Comparison of ENCODE assay signal across 1 cellular context in the genomic region with DNA sequence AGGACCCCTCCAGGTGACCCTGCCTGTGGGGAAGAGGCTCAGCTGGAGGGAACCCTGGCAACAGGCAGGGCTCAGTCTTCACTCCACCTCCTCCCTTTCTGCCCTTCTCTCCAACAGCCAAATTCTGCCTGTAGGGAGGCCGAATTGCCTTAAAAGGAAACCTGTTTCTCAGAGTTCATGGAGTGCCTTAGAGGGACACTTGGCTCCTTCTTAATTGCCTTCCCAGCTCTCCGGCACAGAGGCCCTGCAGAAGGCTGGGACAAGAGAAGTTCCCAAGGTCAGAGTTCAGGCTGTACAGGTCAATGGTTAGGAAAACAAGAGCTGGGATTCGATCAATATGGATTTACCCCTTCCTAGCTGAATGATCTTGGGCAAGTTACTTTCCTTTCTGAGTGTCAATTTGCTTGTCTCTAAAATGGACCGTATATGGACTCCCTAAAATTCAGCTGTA.
TF ChIP-seq lines count a peak whose summit lies in the region.

No MANE protein-coding gene starts in this region.

TF ChIP-seq in HepG2, 621 proteins besides CTCF, POLR2A, EP300 and RAD21 (continued from another document and continues in another):
- TF ChIP-seq, protein P1, sequence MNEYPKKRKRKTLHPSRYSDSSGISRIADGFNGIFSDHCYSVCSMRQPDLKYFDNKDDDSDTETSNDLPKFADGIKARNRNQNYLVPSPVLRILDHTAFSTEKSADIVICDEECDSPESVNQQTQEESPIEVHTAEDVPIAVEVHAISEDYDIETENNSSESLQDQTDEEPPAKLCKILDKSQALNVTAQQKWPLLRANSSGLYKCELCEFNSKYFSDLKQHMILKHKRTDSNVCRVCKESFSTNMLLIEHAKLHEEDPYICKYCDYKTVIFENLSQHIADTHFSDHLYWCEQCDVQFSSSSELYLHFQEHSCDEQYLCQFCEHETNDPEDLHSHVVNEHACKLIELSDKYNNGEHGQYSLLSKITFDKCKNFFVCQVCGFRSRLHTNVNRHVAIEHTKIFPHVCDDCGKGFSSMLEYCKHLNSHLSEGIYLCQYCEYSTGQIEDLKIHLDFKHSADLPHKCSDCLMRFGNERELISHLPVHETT (CRISPR knock-in tag; conservative IDR thresholded peaks at IDR 0.05), result no peak
- TF ChIP-seq ZNF350 (CRISPR knock-in tag; IDR thresholded peaks at IDR 0.05; ENCODE audit: borderline replicate concordance, low read depth) (no peak), ZNF274 (CRISPR knock-in tag; IDR thresholded peaks at IDR 0.05) (no peak), HCFC1 (IDR thresholded peaks at IDR 0.05; ENCODE audit: low read depth, low read length) (no peak), NR2F6 (IDR thresholded peaks at IDR 0.05) (peak; percentile 94), NR2F6 (CRISPR knock-in tag; IDR thresholded peaks at IDR 0.05) (peak; percentile 88), YEATS2 (CRISPR knock-in tag; IDR thresholded peaks at IDR 0.05; ENCODE audit: borderline replicate concordance) (no peak), ZNF878 (CRISPR knock-in tag; IDR thresholded peaks at IDR 0.05) (no peak), MAZ (IDR thresholded peaks at IDR 0.05; ENCODE audit: borderline replicate concordance, low read depth, low read length) (no peak), MAZ (CRISPR knock-in tag; IDR thresholded peaks at IDR 0.05; ENCODE audit: low read depth) (no peak), ZNF260 (CRISPR knock-in tag; IDR thresholded peaks at IDR 0.05; ENCODE audit: borderline replicate concordance, low read depth) (no peak), ZNF652 (CRISPR knock-in tag; IDR thresholded peaks at IDR 0.05; ENCODE audit: borderline replicate concordance, low read depth) (peak; percentile 94), HNF4A (CRISPR knock-in tag; IDR thresholded peaks at IDR 0.05) (peak; percentile 79), SOX13 (IDR thresholded peaks at IDR 0.05) (no peak), SOX13 (CRISPR knock-in tag; conservative IDR thresholded peaks at IDR 0.05 in 1 of 2, IDR thresholded peaks at IDR 0.05 in 1 of 2) (0 out of 4 replicates have a peak, but pooled peaks of 1 of the 2 experiments have one; percentile 16), DR1 (CRISPR knock-in tag; IDR thresholded peaks at IDR 0.05) (no peak), CEBPG (CRISPR knock-in tag; IDR thresholded peaks at IDR 0.05) (no peak), GABPB1 (CRISPR knock-in tag; IDR thresholded peaks at IDR 0.05) (no peak), ZNF3 (CRISPR knock-in tag; IDR thresholded peaks at IDR 0.05) (no peak), SRSF4 (IDR thresholded peaks at IDR 0.05; ENCODE audit: low read depth, low read length, poor library complexity, severe bottlenecking) (no peak), ZNF709 (CRISPR knock-in tag; IDR thresholded peaks at IDR 0.05) (no peak), ZSCAN29 (CRISPR knock-in tag; conservative IDR thresholded peaks at IDR 0.05) (no peak), NFE2L2 (IDR thresholded peaks at IDR 0.05; ENCODE audit: low read length) (no peak), HNF4G (IDR thresholded peaks at IDR 0.05; ENCODE audit: borderline replicate concordance, low read depth, low read length) (peak; percentile 51; the same call in 1 of the 2 replicates), HNF4G (CRISPR knock-in tag; IDR thresholded peaks at IDR 0.05; ENCODE audit: borderline replicate concordance, low read depth) (no peak), ZNF326 (CRISPR knock-in tag; IDR thresholded peaks at IDR 0.05; ENCODE audit: borderline replicate concordance) (no peak), ZNF333 (CRISPR knock-in tag; IDR thresholded peaks at IDR 0.05; ENCODE audit: borderline replicate concordance) (no peak), ZNF703 (CRISPR knock-in tag; IDR thresholded peaks at IDR 0.05; ENCODE audit: borderline replicate concordance) (no peak), ZNF232 (CRISPR knock-in tag; IDR thresholded peaks at IDR 0.05; ENCODE audit: borderline replicate concordance) (no peak), ZNF850 (CRISPR knock-in tag; conservative IDR thresholded peaks at IDR 0.05) (no peak), ESRRA (CRISPR knock-in tag; IDR thresholded peaks at IDR 0.05; ENCODE audit: low read depth) (0 out of 2 replicates have a peak, but pooled peaks have one; percentile 47), NR2F1 (CRISPR knock-in tag; IDR thresholded peaks at IDR 0.05) (peak; percentile 83 to 94), ZNF557 (CRISPR knock-in tag; IDR thresholded peaks at IDR 0.05) (no peak), NCOA5 (CRISPR knock-in tag; IDR thresholded peaks at IDR 0.05) (no peak), ZNF615 (CRISPR knock-in tag; IDR thresholded peaks at IDR 0.05; ENCODE audit: borderline replicate concordance) (no peak)
- TF ChIP-seq, protein P2, sequence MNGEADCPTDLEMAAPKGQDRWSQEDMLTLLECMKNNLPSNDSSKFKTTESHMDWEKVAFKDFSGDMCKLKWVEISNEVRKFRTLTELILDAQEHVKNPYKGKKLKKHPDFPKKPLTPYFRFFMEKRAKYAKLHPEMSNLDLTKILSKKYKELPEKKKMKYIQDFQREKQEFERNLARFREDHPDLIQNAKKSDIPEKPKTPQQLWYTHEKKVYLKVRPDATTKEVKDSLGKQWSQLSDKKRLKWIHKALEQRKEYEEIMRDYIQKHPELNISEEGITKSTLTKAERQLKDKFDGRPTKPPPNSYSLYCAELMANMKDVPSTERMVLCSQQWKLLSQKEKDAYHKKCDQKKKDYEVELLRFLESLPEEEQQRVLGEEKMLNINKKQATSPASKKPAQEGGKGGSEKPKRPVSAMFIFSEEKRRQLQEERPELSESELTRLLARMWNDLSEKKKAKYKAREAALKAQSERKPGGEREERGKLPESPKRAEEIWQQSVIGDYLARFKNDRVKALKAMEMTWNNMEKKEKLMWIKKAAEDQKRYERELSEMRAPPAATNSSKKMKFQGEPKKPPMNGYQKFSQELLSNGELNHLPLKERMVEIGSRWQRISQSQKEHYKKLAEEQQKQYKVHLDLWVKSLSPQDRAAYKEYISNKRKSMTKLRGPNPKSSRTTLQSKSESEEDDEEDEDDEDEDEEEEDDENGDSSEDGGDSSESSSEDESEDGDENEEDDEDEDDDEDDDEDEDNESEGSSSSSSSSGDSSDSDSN (CRISPR knock-in tag; IDR thresholded peaks at IDR 0.05), result no peak
- TF ChIP-seq, protein P3, sequence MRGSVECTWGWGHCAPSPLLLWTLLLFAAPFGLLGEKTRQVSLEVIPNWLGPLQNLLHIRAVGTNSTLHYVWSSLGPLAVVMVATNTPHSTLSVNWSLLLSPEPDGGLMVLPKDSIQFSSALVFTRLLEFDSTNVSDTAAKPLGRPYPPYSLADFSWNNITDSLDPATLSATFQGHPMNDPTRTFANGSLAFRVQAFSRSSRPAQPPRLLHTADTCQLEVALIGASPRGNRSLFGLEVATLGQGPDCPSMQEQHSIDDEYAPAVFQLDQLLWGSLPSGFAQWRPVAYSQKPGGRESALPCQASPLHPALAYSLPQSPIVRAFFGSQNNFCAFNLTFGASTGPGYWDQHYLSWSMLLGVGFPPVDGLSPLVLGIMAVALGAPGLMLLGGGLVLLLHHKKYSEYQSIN (CRISPR knock-in tag; IDR thresholded peaks at IDR 0.05; ENCODE audit: borderline replicate concordance), result no peak
- TF ChIP-seq, protein P4, sequence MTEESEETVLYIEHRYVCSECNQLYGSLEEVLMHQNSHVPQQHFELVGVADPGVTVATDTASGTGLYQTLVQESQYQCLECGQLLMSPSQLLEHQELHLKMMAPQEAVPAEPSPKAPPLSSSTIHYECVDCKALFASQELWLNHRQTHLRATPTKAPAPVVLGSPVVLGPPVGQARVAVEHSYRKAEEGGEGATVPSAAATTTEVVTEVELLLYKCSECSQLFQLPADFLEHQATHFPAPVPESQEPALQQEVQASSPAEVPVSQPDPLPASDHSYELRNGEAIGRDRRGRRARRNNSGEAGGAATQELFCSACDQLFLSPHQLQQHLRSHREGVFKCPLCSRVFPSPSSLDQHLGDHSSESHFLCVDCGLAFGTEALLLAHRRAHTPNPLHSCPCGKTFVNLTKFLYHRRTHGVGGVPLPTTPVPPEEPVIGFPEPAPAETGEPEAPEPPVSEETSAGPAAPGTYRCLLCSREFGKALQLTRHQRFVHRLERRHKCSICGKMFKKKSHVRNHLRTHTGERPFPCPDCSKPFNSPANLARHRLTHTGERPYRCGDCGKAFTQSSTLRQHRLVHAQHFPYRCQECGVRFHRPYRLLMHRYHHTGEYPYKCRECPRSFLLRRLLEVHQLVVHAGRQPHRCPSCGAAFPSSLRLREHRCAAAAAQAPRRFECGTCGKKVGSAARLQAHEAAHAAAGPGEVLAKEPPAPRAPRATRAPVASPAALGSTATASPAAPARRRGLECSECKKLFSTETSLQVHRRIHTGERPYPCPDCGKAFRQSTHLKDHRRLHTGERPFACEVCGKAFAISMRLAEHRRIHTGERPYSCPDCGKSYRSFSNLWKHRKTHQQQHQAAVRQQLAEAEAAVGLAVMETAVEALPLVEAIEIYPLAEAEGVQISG (CRISPR knock-in tag; IDR thresholded peaks at IDR 0.05), result 0 out of 2 replicates have a peak, but pooled peaks have one; percentile 17
- TF ChIP-seq, protein P5, sequence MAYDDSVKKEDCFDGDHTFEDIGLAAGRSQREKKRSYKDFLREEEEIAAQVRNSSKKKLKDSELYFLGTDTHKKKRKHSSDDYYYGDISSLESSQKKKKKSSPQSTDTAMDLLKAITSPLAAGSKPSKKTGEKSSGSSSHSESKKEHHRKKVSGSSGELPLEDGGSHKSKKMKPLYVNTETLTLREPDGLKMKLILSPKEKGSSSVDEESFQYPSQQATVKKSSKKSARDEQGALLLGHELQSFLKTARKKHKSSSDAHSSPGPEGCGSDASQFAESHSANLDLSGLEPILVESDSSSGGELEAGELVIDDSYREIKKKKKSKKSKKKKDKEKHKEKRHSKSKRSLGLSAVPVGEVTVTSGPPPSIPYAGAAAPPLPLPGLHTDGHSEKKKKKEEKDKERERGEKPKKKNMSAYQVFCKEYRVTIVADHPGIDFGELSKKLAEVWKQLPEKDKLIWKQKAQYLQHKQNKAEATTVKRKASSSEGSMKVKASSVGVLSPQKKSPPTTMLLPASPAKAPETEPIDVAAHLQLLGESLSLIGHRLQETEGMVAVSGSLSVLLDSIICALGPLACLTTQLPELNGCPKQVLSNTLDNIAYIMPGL (CRISPR knock-in tag; IDR thresholded peaks at IDR 0.05; ENCODE audit: borderline replicate concordance in 1 of 2, low read depth in 1 of 2), result no peak
- TF ChIP-seq, protein P6, sequence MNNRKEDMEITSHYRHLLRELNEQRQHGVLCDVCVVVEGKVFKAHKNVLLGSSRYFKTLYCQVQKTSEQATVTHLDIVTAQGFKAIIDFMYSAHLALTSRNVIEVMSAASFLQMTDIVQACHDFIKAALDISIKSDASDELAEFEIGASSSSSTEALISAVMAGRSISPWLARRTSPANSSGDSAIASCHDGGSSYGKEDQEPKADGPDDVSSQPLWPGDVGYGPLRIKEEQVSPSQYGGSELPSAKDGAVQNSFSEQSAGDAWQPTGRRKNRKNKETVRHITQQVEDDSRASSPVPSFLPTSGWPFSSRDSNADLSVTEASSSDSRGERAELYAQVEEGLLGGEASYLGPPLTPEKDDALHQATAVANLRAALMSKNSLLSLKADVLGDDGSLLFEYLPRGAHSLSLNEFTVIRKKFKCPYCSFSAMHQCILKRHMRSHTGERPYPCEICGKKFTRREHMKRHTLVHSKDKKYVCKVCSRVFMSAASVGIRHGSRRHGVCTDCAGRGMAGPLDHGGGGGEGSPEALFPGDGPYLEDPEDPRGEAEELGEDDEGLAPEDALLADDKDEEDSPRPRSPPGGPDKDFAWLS (CRISPR knock-in tag; IDR thresholded peaks at IDR 0.05; ENCODE audit: borderline replicate concordance), result no peak
- TF ChIP-seq, protein P7, sequence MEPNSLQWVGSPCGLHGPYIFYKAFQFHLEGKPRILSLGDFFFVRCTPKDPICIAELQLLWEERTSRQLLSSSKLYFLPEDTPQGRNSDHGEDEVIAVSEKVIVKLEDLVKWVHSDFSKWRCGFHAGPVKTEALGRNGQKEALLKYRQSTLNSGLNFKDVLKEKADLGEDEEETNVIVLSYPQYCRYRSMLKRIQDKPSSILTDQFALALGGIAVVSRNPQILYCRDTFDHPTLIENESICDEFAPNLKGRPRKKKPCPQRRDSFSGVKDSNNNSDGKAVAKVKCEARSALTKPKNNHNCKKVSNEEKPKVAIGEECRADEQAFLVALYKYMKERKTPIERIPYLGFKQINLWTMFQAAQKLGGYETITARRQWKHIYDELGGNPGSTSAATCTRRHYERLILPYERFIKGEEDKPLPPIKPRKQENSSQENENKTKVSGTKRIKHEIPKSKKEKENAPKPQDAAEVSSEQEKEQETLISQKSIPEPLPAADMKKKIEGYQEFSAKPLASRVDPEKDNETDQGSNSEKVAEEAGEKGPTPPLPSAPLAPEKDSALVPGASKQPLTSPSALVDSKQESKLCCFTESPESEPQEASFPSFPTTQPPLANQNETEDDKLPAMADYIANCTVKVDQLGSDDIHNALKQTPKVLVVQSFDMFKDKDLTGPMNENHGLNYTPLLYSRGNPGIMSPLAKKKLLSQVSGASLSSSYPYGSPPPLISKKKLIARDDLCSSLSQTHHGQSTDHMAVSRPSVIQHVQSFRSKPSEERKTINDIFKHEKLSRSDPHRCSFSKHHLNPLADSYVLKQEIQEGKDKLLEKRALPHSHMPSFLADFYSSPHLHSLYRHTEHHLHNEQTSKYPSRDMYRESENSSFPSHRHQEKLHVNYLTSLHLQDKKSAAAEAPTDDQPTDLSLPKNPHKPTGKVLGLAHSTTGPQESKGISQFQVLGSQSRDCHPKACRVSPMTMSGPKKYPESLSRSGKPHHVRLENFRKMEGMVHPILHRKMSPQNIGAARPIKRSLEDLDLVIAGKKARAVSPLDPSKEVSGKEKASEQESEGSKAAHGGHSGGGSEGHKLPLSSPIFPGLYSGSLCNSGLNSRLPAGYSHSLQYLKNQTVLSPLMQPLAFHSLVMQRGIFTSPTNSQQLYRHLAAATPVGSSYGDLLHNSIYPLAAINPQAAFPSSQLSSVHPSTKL (CRISPR knock-in tag; IDR thresholded peaks at IDR 0.05), result peak; percentile 38
- TF ChIP-seq, protein P8, sequence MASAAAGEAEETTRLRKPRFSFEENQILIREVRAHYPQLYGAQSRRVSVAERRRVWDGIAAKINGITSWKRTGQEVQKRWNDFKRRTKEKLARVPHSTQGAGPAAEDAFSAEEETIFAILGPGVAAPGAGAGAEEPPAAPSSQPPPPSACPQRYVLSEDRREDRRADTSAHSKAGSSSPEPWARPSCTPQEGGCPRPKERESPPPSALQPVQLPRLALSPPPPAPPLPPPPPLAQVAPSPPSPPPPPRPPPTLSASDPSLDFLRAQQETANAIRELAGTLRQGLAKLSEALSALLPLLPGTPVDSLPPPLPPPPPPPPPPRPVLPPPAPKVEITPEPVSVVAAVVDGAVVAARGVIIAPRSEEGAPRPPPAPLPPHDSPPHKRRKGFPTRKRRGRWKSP (CRISPR knock-in tag; IDR thresholded peaks at IDR 0.05), result no peak
